ENCODE assay signal across 8 cellular contexts in genomic region chrX:99468993-99469392, GRCh38.
"Had no signal": no experiment of that assay in that cellular context is flagged by ENCODE, and none has a peak within 500 bp of the region (broad histone marks: within the 10 kb centered on the region; RNA-seq: fewer than 3 reads in every experiment).

No MANE protein-coding gene starts in this region.

- DNase-seq: GDM1, GF-D8 had no signal

- ATAC-seq: GM12878 had no signal

- H3K4me3 ChIP-seq: GM12878 had no signal

- FAIRE-seq: G401.6, GM12878, GM12891, GM12892, GM18507, GM19239 had no signal
